15 cellular contexts compared by ENCODE assay signal in the genomic region with DNA sequence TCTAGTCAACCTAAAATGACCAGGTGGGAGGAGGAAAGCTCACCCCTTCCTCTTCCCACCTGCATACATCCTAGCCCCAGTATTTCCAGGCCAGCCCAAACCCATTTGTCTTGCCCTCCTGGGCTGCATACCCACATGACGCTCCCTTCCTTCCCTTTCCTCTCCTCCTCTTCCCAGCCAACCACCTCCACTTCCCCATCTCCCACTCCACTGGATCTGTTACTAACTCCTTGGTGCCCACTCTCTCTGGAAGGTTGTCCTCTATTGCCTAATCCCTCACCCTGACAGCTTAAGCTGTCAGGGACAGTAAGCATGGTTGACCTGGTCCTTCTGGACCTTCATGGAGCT. TPM values are rescaled to one million over a fixed set of nuclear protein-coding genes. Genes with fewer than 3 reads are reported as not detected.
DNase-seq lines count a peak whose midpoint lies in the region; ATAC-seq and TF ChIP-seq lines count a peak whose summit lies in the region.
"Had no signal": no experiment of that assay in that cellular context is flagged by ENCODE, and none has a peak within 500 bp of the region (broad histone marks: within the 10 kb centered on the region; RNA-seq: fewer than 3 reads in every experiment).

No MANE protein-coding gene starts in this region.

- H2AFZ ChIP-seq in fibroblast of lung (ENCODE audit: low read length): peak overlapping the region; percentile 2

- POLR2A ChIA-PET in RWPE1 (lab: Yijun Ruan, JAX; ENCODE audit: low non-redundant PET): no interaction called here

- H3K27me3 ChIP-seq in fibroblast of lung (ENCODE audit: control insufficient read depth, insufficient read depth, low read length): no peaks in the 10 kb centered on the region
- H3K27me3 ChIP-seq: colonic mucosa, heart right ventricle, pancreas had no signal

- ATAC-seq in activated naive CD8-positive, alpha-beta T cell treated with anti-CD3 and anti-CD28 coated beads, Interleukin-2, amount 50 U/mL, for 24 hours: no peak
- ATAC-seq in HG02938 (IDR thresholded peaks at IDR 0.05; ENCODE audit: unreplicated experiment): no peak

- TF ChIP-seq CTCF in RWPE1 (conservative IDR thresholded peaks at IDR 0.05; ENCODE audit: low read depth) (no peak), fibroblast of lung (conservative IDR thresholded peaks at IDR 0.05 in 1 of 2, IDR thresholded peaks at IDR 0.05 in 1 of 2; ENCODE audit: low read depth in 1 of 2, low read length in 2 of 2) (no peak), type B pancreatic cell (conservative IDR thresholded peaks at IDR 0.05) (no peak), nephron progenitor cell (IDR thresholded peaks at IDR 0.05) (no peak)

- CTCF ChIA-PET in RWPE1 (lab: Yijun Ruan, JAX): interaction anchor here (0.6 kb wide), 1 partner anchor 271 kb away, joined by 3 read pairs; no protein-coding TSS in a partner anchor

- H3K27ac Mint-ChIP-seq in activated naive CD8-positive, alpha-beta T cell treated with anti-CD3 and anti-CD28 coated beads, Interleukin-2, amount 50 U/mL, for 24 hours: peak overlapping the region; percentile 3
- H3K27ac Mint-ChIP-seq in activated naive CD8-positive, alpha-beta T cell treated with anti-CD3 and anti-CD28 coated beads for 36 hours: no peak overlapping the region
- H3K27ac Mint-ChIP-seq in type B pancreatic cell: peak overlapping the region; percentile 45
- H3K27ac Mint-ChIP-seq in nephron progenitor cell: no peak overlapping the region

- H3K4me2 ChIP-seq in fibroblast of lung (ENCODE audit: extremely low read depth, insufficient read depth, low read length): no peak overlapping the region

- H3K27ac ChIP-seq in RWPE1: peak overlapping the region; percentile 87
- H3K27ac ChIP-seq in fibroblast of lung (ENCODE audit: insufficient read depth, low read length): peak overlapping the region; percentile 78
- H3K27ac ChIP-seq: colonic mucosa, pancreas had no signal

- no peaks in the 10 kb centered on the region for H3K9me3 Mint-ChIP-seq in activated naive CD8-positive, alpha-beta T cell treated with anti-CD3 and anti-CD28 coated beads, Interleukin-2, amount 50 U/mL, for 24 hours
- H3K9me3 Mint-ChIP-seq in activated naive CD8-positive, alpha-beta T cell treated with anti-CD3 and anti-CD28 coated beads for 36 hours: no peaks in the 10 kb centered on the region
- H3K9me3 Mint-ChIP-seq in type B pancreatic cell (no peaks in the 10 kb centered on the region), nephron progenitor cell (no peaks in the 10 kb centered on the region)

- H3K36me3 Mint-ChIP-seq in activated naive CD8-positive, alpha-beta T cell treated with anti-CD3 and anti-CD28 coated beads, Interleukin-2, amount 50 U/mL, for 24 hours (ENCODE audit: low read depth): no peaks in the 10 kb centered on the region
- no peaks in the 10 kb centered on the region for H3K36me3 Mint-ChIP-seq in activated naive CD8-positive, alpha-beta T cell treated with anti-CD3 and anti-CD28 coated beads for 36 hours
- no peaks in the 10 kb centered on the region for H3K36me3 Mint-ChIP-seq in type B pancreatic cell
- H3K36me3 Mint-ChIP-seq in nephron progenitor cell (ENCODE audit: low read depth): no peaks in the 10 kb centered on the region

- H4K20me1 ChIP-seq in fibroblast of lung (ENCODE audit: control insufficient read depth, extremely low read depth, insufficient read depth, low read length): no peaks in the 10 kb centered on the region

- no peaks in the 10 kb centered on the region for H3K79me2 ChIP-seq in fibroblast of lung (ENCODE audit: control insufficient read depth, insufficient read depth, low read length)

- peaks cover 10% of the 10 kb centered on the region for H3K4me1 Mint-ChIP-seq in activated naive CD8-positive, alpha-beta T cell treated with anti-CD3 and anti-CD28 coated beads, Interleukin-2, amount 50 U/mL, for 24 hours
- H3K4me1 Mint-ChIP-seq in activated naive CD8-positive, alpha-beta T cell treated with anti-CD3 and anti-CD28 coated beads for 36 hours: peaks cover 9% of the 10 kb centered on the region
- peaks cover 32% of the 10 kb centered on the region for H3K4me1 Mint-ChIP-seq in type B pancreatic cell (ENCODE audit: unreplicated experiment)
- H3K4me1 Mint-ChIP-seq in nephron progenitor cell: peaks cover 54% of the 10 kb centered on the region

- no peak overlapping the region for H3K4me3 ChIP-seq in fibroblast of lung (replicated peaks in 1 of 4; ENCODE audit: control extremely low read depth in 1 of 4, insufficient read depth in 1 of 4, low read depth in 3 of 4, low read length in 4 of 4)
- H3K4me3 ChIP-seq: colonic mucosa, heart right ventricle, mucosa of descending colon, pancreas had no signal

- no peak overlapping the region for H3K9ac ChIP-seq in fibroblast of lung (ENCODE audit: insufficient read depth, low read length)

- H3K4me1 ChIP-seq in fibroblast of lung (ENCODE audit: control insufficient read depth, extremely low read depth, insufficient read depth, low read length): peaks cover 21% of the 10 kb centered on the region
- H3K4me1 ChIP-seq: pancreas had no signal

- peaks cover 5% of the 10 kb centered on the region for H3K27me3 Mint-ChIP-seq in activated naive CD8-positive, alpha-beta T cell treated with anti-CD3 and anti-CD28 coated beads, Interleukin-2, amount 50 U/mL, for 24 hours
- H3K27me3 Mint-ChIP-seq in activated naive CD8-positive, alpha-beta T cell treated with anti-CD3 and anti-CD28 coated beads for 36 hours: peaks cover 20% of the 10 kb centered on the region
- H3K27me3 Mint-ChIP-seq in type B pancreatic cell (no peaks in the 10 kb centered on the region), nephron progenitor cell (ENCODE audit: low read depth, poor library complexity) (peaks cover 15% of the 10 kb centered on the region)

- H3K9me3 ChIP-seq in fibroblast of lung (ENCODE audit: control insufficient read depth, insufficient read depth, low read depth, low read length): no peaks in the 10 kb centered on the region
- H3K9me3 ChIP-seq: colonic mucosa, heart right ventricle, mucosa of descending colon, pancreas had no signal

- H3K4me3 Mint-ChIP-seq in activated naive CD8-positive, alpha-beta T cell treated with anti-CD3 and anti-CD28 coated beads, Interleukin-2, amount 50 U/mL, for 24 hours: no peak overlapping the region
- H3K4me3 Mint-ChIP-seq in activated naive CD8-positive, alpha-beta T cell treated with anti-CD3 and anti-CD28 coated beads for 36 hours: no peak overlapping the region
- H3K4me3 Mint-ChIP-seq in type B pancreatic cell: no peak overlapping the region
- H3K4me3 Mint-ChIP-seq in nephron progenitor cell: no peak overlapping the region

- H3K36me3 ChIP-seq in fibroblast of lung (ENCODE audit: control insufficient read depth, insufficient read depth, low read length): no peaks in the 10 kb centered on the region
- H3K36me3 ChIP-seq: colonic mucosa, heart right ventricle, pancreas had no signal

- no peak for DNase-seq in activated naive CD8-positive, alpha-beta T cell treated with anti-CD3 and anti-CD28 coated beads, Interleukin-2, amount 50 U/mL, for 24 hours
- DNase-seq in activated naive CD8-positive, alpha-beta T cell treated with anti-CD3 and anti-CD28 coated beads for 36 hours: no peak
- DNase-seq in RWPE1 (ENCODE audit: low spot score): no peak
- no peak for DNase-seq in fibroblast of lung (ENCODE audit: low read depth in 2 of 2)
- no peak for DNase-seq in type B pancreatic cell (ENCODE audit: extremely low spot score, unreplicated experiment)
- DNase-seq in nephron progenitor cell: no peak
- no peak for DNase-seq in stimulated activated CD4-positive, alpha-beta T cell treated with anti-CD3 and anti-CD28 coated beads, Interleukin-4, amount 100 ng/mL, for 1 hour
- DNase-seq: activated CD4-positive, alpha-beta T cell treated with anti-CD3 and anti-CD28 coated beads, Interleukin-2, amount 50 U/mL, for 1 hour; pancreas; SIG-M5; stimulated activated naive CD4-positive, alpha-beta T cell had no signal

RNA-seq across cellular contexts. Expression of a gene that starts 23.0 kb away (rescaled TPM):
- total RNA-seq in activated naive CD8-positive, alpha-beta T cell treated with anti-CD3 and anti-CD28 coated beads for 36 hours: not detected
- 43.7 and 58.1 TPM in 2 replicates for total RNA-seq in fibroblast of lung
- polyA plus RNA-seq in fibroblast of lung: 31.5 and 50.9 TPM in 2 replicates
- polyA plus RNA-seq in fibroblast of lung (2012): 24.4 and 34.5 TPM in 2 replicates
- 8.8 and 12.8 TPM in 2 replicates for polyA minus RNA-seq in fibroblast of lung (ENCODE audit: low replicate concordance)
- total RNA-seq in type B pancreatic cell (ENCODE audit: low replicate concordance): 1.2 and 1.3 TPM in 2 replicates

Comparison
In these comparisons a context has a peak if more than half of its experiments do, and no peak if none do; other contexts are left out.
1. H3K27ac Mint-ChIP-seq: peak in activated naive CD8-positive, alpha-beta T cell treated with anti-CD3 and anti-CD28 coated beads, Interleukin-2, amount 50 U/mL, for 24 hours (single experiment) and type B pancreatic cell (single experiment); none in activated naive CD8-positive, alpha-beta T cell treated with anti-CD3 and anti-CD28 coated beads for 36 hours (single experiment) and nephron progenitor cell (single experiment).
2. RNA of a gene that starts 23.0 kb away (total RNA-seq): 43.7 to 58.1 TPM in fibroblast of lung; 1.2 to 1.3 TPM in type B pancreatic cell and not detected in activated naive CD8-positive, alpha-beta T cell treated with anti-CD3 and anti-CD28 coated beads for 36 hours; every median in the first group is over 10 times any median in the second.